8 cellular contexts compared by ENCODE assay signal in the genomic region with DNA sequence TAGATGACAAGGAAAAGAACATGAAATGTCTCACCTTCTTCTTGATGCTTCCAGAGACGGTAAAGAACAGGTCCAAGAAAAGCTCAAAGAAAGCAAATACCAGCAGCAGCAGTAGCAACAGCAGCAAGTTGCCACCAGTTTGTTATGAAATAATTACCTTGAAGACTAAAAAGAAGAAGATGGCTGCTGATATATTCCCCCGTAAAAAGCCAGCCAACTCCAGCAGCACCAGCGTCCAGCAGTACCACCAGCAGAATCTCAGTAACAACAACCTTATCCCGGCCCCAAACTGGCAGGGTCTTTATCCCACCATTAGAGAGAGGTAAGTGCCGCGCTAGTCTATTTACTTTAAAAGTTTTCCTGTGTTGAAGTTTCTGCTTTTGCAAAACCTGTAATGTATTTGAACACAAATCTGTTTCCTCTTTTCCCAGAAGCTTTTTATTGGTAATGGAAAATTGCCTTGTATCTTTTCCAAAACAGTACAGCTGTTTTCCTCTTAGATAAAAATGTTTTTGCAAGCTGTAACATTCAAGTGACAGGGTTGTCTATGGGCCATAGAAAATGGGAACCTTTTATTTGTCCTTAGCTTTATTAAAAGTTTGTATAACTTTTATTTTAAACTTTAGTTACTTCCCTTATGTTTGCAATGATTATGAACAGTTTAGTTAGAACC. TPM values are rescaled to one million over a fixed set of nuclear protein-coding genes. Genes with fewer than 3 reads are reported as not detected.
A peak's percentile ranks its signal among the peaks of the same experiment; 100 is the strongest.
DNase-seq lines count a peak whose midpoint lies in the region; ATAC-seq, FAIRE-seq and TF ChIP-seq lines count a peak whose summit lies in the region.

No MANE protein-coding gene starts in this region.

- H3K9me3 ChIP-seq in pancreas (no peaks in the 10 kb centered on the region), endodermal cell (ENCODE audit: control insufficient read depth, low read length) (no peaks in the 10 kb centered on the region)

- H3K27ac Mint-ChIP-seq in immature natural killer cell (no peak overlapping the region), endodermal cell (no peak overlapping the region)

- peak; percentile 17 to 40 (median 27) for ATAC-seq in pancreas

- no peaks in the 10 kb centered on the region for H3K27me3 ChIP-seq in pancreas
- no peaks in the 10 kb centered on the region for H3K27me3 ChIP-seq in endodermal cell (ENCODE audit: control insufficient read depth, insufficient read depth, low read length, poor library complexity, severe bottlenecking)

- H3K27me3 Mint-ChIP-seq in immature natural killer cell (ENCODE audit: low read depth in 3 of 3) (peaks cover 0 to 4% (median 3%) of the 10 kb centered on the region in 3 donors), endodermal cell (ENCODE audit: insufficient read depth) (no peaks in the 10 kb centered on the region)

- H3K4me3 Mint-ChIP-seq in immature natural killer cell = peak overlapping the region in 1 of 5 donors; percentile 34
- H3K4me3 Mint-ChIP-seq in endodermal cell = no peak overlapping the region

- H3K4me1 Mint-ChIP-seq in immature natural killer cell = peaks cover 7 to 19% of the 10 kb centered on the region in 2 donors
- H3K4me1 Mint-ChIP-seq in endodermal cell = peaks cover 34% of the 10 kb centered on the region

- DNase-seq in AG10803 (ENCODE audit: low read depth) (no peak), NCI-H748 treated with DMSO at 0.1 percent for 48 hours (lab: John Stamatoyannopoulos, UW) (peak; percentile 53), fibroblast of the aortic adventitia (ENCODE audit: low read depth) (peak; percentile 24), pancreas (no peak), immature natural killer cell (no peak), endodermal cell (no peak), OCI-M2 (lab: John Stamatoyannopoulos, UW; ENCODE audit: unreplicated experiment) (no peak)
- DNase-seq in activated CD4-positive, alpha-beta T cell treated with anti-CD3 and anti-CD28 coated beads, Interleukin-2, amount 50 U/mL, for 4 hours = no peak

- 3 to 7% methylated on average over 6 of the region's 6 CpGs for WGBS in pancreas, 2 donors
- WGBS in endodermal cell (ENCODE audit: insufficient coverage in 1 of 2, insufficient read length in 1 of 2), 2 experiments = 91 to 97% methylated on average over 5 to 6 of the region's 6 CpGs

- intact Hi-C loops in pancreas (cut with DNase I) = no loop called here

- no peak for TF ChIP-seq CTCF in AG10803 (conservative IDR thresholded peaks at IDR 0.05; ENCODE audit: low read length)
- TF ChIP-seq CTCF in fibroblast of the aortic adventitia (IDR thresholded peaks at IDR 0.05; ENCODE audit: insufficient read depth, low read length) = no peak
- TF ChIP-seq CTCF in pancreas (IDR thresholded peaks at IDR 0.05) = no peak
- no peak for TF ChIP-seq CTCF in endodermal cell (conservative IDR thresholded peaks at IDR 0.05)

- H3K4me1 ChIP-seq in pancreas = peaks cover 0 to 17% (median 16%) of the 10 kb centered on the region in 3 donors
- no peaks in the 10 kb centered on the region for H3K4me1 ChIP-seq in endodermal cell (ENCODE audit: control insufficient read depth, insufficient read depth, low read length)

- H3K9me3 Mint-ChIP-seq in immature natural killer cell = no peaks in the 10 kb centered on the region
- H3K9me3 Mint-ChIP-seq in endodermal cell = no peaks in the 10 kb centered on the region

- H3K27ac ChIP-seq in pancreas (peak overlapping the region; percentile 34 to 78 (median 66)), endodermal cell (ENCODE audit: low read depth, low read length) (no peak overlapping the region)

- H3K4me3 ChIP-seq in AG10803 (ENCODE audit: low read length) = peak overlapping the region; percentile 20
- peak overlapping the region; percentile 52 for H3K4me3 ChIP-seq in fibroblast of the aortic adventitia (ENCODE audit: low read depth, low read length)
- H3K4me3 ChIP-seq in pancreas = peak overlapping the region in 3 of 4 donors; percentile 2 to 37 (median 33)
- no peak overlapping the region for H3K4me3 ChIP-seq in endodermal cell (ENCODE audit: low read length)

- no peak for FAIRE-seq in pancreas (lab: Jason Lieb, UNC)

- H3K36me3 ChIP-seq in pancreas = peaks cover 0 to 9% (median 0%) of the 10 kb centered on the region in 3 donors
- peaks cover 44% of the 10 kb centered on the region for H3K36me3 ChIP-seq in endodermal cell (ENCODE audit: control insufficient read depth, insufficient read depth, low read length)

- H3K9ac ChIP-seq in endodermal cell (ENCODE audit: extremely low read depth, low read length, poor library complexity, severe bottlenecking) = no peak overlapping the region

- peaks cover 0 to 6% (median 0%) of the 10 kb centered on the region in 3 donors for H3K36me3 Mint-ChIP-seq in immature natural killer cell
- peaks cover 28% of the 10 kb centered on the region for H3K36me3 Mint-ChIP-seq in endodermal cell (ENCODE audit: low read depth)

RNA-seq across cellular contexts. Expression of a gene that starts 0.7 kb away (rescaled TPM):
- total RNA-seq in fibroblast of the aortic adventitia (ENCODE audit: low replicate concordance) (23.6 and 96.2 TPM in 2 replicates), pancreas (10 to 100 TPM; 15.0 to 21.4 (median 17.2) TPM), endodermal cell (100 to 1,000 TPM in 1 of 2 donors, 10 to 100 TPM in 1; 81.7 to 115 TPM)
- polyA plus RNA-seq in pancreas (10 to 100 TPM in 1 of 2 donors, 1 to 10 TPM in 1; 9.2 to 21.2 TPM), immature natural killer cell (1 to 10 TPM in 2 of 3 donors, under 1 TPM in 1; 0.78 to 1.9 (median 1.8) TPM)
- 67.5 TPM for polyA plus RNA-seq in endodermal cell (2013, experiment 1 of 2)
- 66.3 TPM for polyA plus RNA-seq in endodermal cell (2013, experiment 2 of 2)

Comparison
In these comparisons a context has a peak if more than half of its experiments do, and no peak if none do; other contexts are left out.
1. DNase-seq: peak in NCI-H748 treated with DMSO at 0.1 percent for 48 hours (single experiment) and fibroblast of the aortic adventitia (single experiment); none in AG10803 (single experiment), pancreas (0 of 6), immature natural killer cell (0 of 3), activated CD4-positive, alpha-beta T cell treated with anti-CD3 and anti-CD28 coated beads, Interleukin-2, amount 50 U/mL, for 4 hours (0 of 2), endodermal cell (single experiment) and OCI-M2 (single experiment).